In genomic region chr9:33022755-33023154, GRCh38 we compare ENCODE assay signal across 18 cellular contexts. TPM values are rescaled to one million over a fixed set of nuclear protein-coding genes. Genes with fewer than 3 reads are reported as not detected.
A peak's percentile ranks its signal among the peaks of the same experiment; 100 is the strongest.
DNase-seq lines count a peak whose midpoint lies in the region; ATAC-seq and TF ChIP-seq lines count a peak whose summit lies in the region.
"Had no signal": no experiment of that assay in that cellular context is flagged by ENCODE, and none has a peak within 500 bp of the region (broad histone marks: within the 10 kb centered on the region; RNA-seq: fewer than 3 reads in every experiment).

No MANE protein-coding gene starts in this region.

- TF ChIP-seq CTCF in MCF 10A (IDR thresholded peaks at IDR 0.05; ENCODE audit: unreplicated experiment) (no peak), breast epithelium (IDR thresholded peaks at IDR 0.05) (no peak), endodermal cell (conservative IDR thresholded peaks at IDR 0.05) (no peak)

- CTCF ChIA-PET in MCF 10A (lab: Yijun Ruan, JAX): interaction anchor here (1.0 to 1.8 kb wide), 2 partner anchors 19 to 141 kb away, joined by 3 to 6 read pairs; no protein-coding TSS in a partner anchor

- H3K27me3 ChIP-seq in breast epithelium (no peaks in the 10 kb centered on the region), endodermal cell (ENCODE audit: control insufficient read depth, insufficient read depth, low read length, poor library complexity, severe bottlenecking) (no peaks in the 10 kb centered on the region), subcutaneous abdominal adipose tissue (ENCODE audit: control insufficient read depth in 5 of 5, insufficient read depth in 4 of 5, low read length in 5 of 5) (no peaks in the 10 kb centered on the region)
- H3K27me3 ChIP-seq: cardiac muscle cell, gastroesophageal sphincter, uterus had no signal

- H3K36me3 Mint-ChIP-seq in MCF 10A (ENCODE audit: insufficient read depth, unreplicated experiment) (peaks cover 68% of the 10 kb centered on the region), T-helper 17 cell (ENCODE audit: low read depth) (peaks cover 9% of the 10 kb centered on the region), endodermal cell (ENCODE audit: low read depth) (peaks cover 37% of the 10 kb centered on the region)

- peak overlapping the region; percentile 11 for H3K9ac ChIP-seq in endodermal cell (ENCODE audit: extremely low read depth, low read length, poor library complexity, severe bottlenecking)
- H3K9ac ChIP-seq in subcutaneous abdominal adipose tissue (ENCODE audit: low read length in 5 of 5): no peak overlapping the region
- H3K9ac ChIP-seq: SK-N-SH had no signal

- H3K27ac ChIP-seq in breast epithelium: no peak overlapping the region
- no peak overlapping the region for H3K27ac ChIP-seq in endodermal cell (ENCODE audit: low read depth, low read length)
- H3K27ac ChIP-seq in subcutaneous abdominal adipose tissue (ENCODE audit: low read depth, low read length): peak overlapping the region; percentile 100
- H3K27ac ChIP-seq: cardiac muscle cell had no signal

- peaks cover 0 to 15% of the 10 kb centered on the region in 2 donors for H3K4me1 ChIP-seq in breast epithelium
- peaks cover 9% of the 10 kb centered on the region for H3K4me1 ChIP-seq in endodermal cell (ENCODE audit: control insufficient read depth, insufficient read depth, low read length)
- H3K4me1 ChIP-seq in subcutaneous abdominal adipose tissue (ENCODE audit: control insufficient read depth in 5 of 5, insufficient read depth in 5 of 5, low read length in 5 of 5): peaks cover 3 to 34% (median 29%) of the 10 kb centered on the region in 5 donors
- H3K4me1 ChIP-seq: uterus had no signal

- H3K4me3 Mint-ChIP-seq in MCF 10A (ENCODE audit: unreplicated experiment) (peak overlapping the region; percentile 31), T-helper 17 cell (no peak overlapping the region), endodermal cell (peak overlapping the region; percentile 96)

- 96% methylated on average over 4 to 7 of the region's 7 CpGs for WGBS in endodermal cell (ENCODE audit: insufficient coverage in 1 of 2, insufficient read length in 1 of 2), 2 experiments

- H3K27ac Mint-ChIP-seq in MCF 10A (ENCODE audit: low read depth, unreplicated experiment) (no peak overlapping the region), T-helper 17 cell (peak overlapping the region; percentile 96), endodermal cell (peak overlapping the region; percentile 10)

- H3K4me3 ChIP-seq in breast epithelium: no peak overlapping the region
- peak overlapping the region; percentile 97 for H3K4me3 ChIP-seq in endodermal cell (ENCODE audit: low read length)
- no peak overlapping the region for H3K4me3 ChIP-seq in subcutaneous abdominal adipose tissue (ENCODE audit: low read depth in 1 of 5, low read length in 5 of 5)
- H3K4me3 ChIP-seq: cardiac muscle cell, gastroesophageal sphincter, uterus had no signal

- no peak for ATAC-seq in T-helper 17 cell
- no peak for ATAC-seq in GM21367 (IDR thresholded peaks at IDR 0.05; ENCODE audit: unreplicated experiment)
- ATAC-seq in HG03571 (IDR thresholded peaks at IDR 0.05; ENCODE audit: unreplicated experiment): no peak
- ATAC-seq: gastroesophageal sphincter, HCT116 had no signal

- H3K9me3 Mint-ChIP-seq in MCF 10A (ENCODE audit: unreplicated experiment): no peaks in the 10 kb centered on the region
- no peaks in the 10 kb centered on the region for H3K9me3 Mint-ChIP-seq in endodermal cell

- H3K27me3 Mint-ChIP-seq in MCF 10A (ENCODE audit: insufficient read depth, unreplicated experiment) (no peaks in the 10 kb centered on the region), T-helper 17 cell (no peaks in the 10 kb centered on the region), endodermal cell (ENCODE audit: insufficient read depth) (no peaks in the 10 kb centered on the region)

- intact Hi-C loops in MCF 10A (cut with micrococcal nuclease) (no loop called here), breast epithelium (cut with DNase I; ENCODE audit: low total_unique reads) (no loop called here)

- POLR2A ChIA-PET in MCF 10A (lab: Yijun Ruan, JAX): interaction anchor here (0.6 to 5.7 kb wide), 5 partner anchors 9 to 108 kb away, joined by 3 to 109 read pairs (median 4); partner anchors contain the start of gene APTX

- H3K9me3 ChIP-seq in breast epithelium (no peaks in the 10 kb centered on the region), T-helper 17 cell (ENCODE audit: control insufficient read depth, low read length, poor library complexity, severe bottlenecking) (no peaks in the 10 kb centered on the region), endodermal cell (ENCODE audit: control insufficient read depth, low read length) (no peaks in the 10 kb centered on the region), subcutaneous abdominal adipose tissue (ENCODE audit: control insufficient read depth in 5 of 5, low read length in 5 of 5) (no peaks in the 10 kb centered on the region)
- H3K9me3 ChIP-seq: gastroesophageal sphincter, SK-N-SH, uterus had no signal

- BruUV-seq in MCF 10A (replicated peaks; lab: Mats Ljungman, UMichigan): no TSS peak

- H3K36me3 ChIP-seq in breast epithelium (no peaks in the 10 kb centered on the region), endodermal cell (ENCODE audit: control insufficient read depth, insufficient read depth, low read length) (peaks cover 31% of the 10 kb centered on the region), subcutaneous abdominal adipose tissue (ENCODE audit: control insufficient read depth in 5 of 5, insufficient read depth in 5 of 5, low read length in 5 of 5) (peaks cover 0 to 19% (median 2%) of the 10 kb centered on the region in 5 donors)
- H3K36me3 ChIP-seq: uterus had no signal

- H3K4me1 Mint-ChIP-seq in MCF 10A (ENCODE audit: insufficient read depth, unreplicated experiment): peaks cover 30% of the 10 kb centered on the region
- peaks cover 31% of the 10 kb centered on the region for H3K4me1 Mint-ChIP-seq in T-helper 17 cell
- peaks cover 24% of the 10 kb centered on the region for H3K4me1 Mint-ChIP-seq in endodermal cell

- DNase-seq in MCF 10A (ENCODE audit: unreplicated experiment) (no peak), breast epithelium (ENCODE audit: low spot score in 2 of 2) (no peak), T-helper 17 cell (no peak), endodermal cell (no peak), NCI-H2107 treated with DMSO at 0.1 percent for 48 hours (lab: John Stamatoyannopoulos, UW; ENCODE audit: unreplicated experiment) (no peak)
- DNase-seq: activated CD4-positive, CD25-positive, alpha-beta regulatory T cell; activated gamma-delta T cell; NCI-H2171; NK-92 treated with Interleukin-12 subunit alpha and Interleukin-12 subunit beta, amount 100 ng/mL, for 24 hours; SK-N-SH; stimulated activated CD4-positive, alpha-beta T cell treated with anti-CD3 and anti-CD28 coated beads, Interleukin-2, amount 100 ng/mL, for 24 hours; uterus had no signal

- TF ChIP-seq POLR2A in breast epithelium (IDR thresholded peaks at IDR 0.05): no peak

RNA-seq across cellular contexts. Expression of gene DNAJA1, which starts 2.3 kb away (rescaled TPM):
- total RNA-seq in MCF 10A (2022) (58.2 and 82.7 TPM in 2 replicates), breast epithelium (100 to 1,000 TPM in 1 of 3 donors, 10 to 100 TPM in 2; 76.6 to 122 (median 89.5) TPM), T-helper 17 cell (100 to 1,000 TPM; 216 to 292 TPM), endodermal cell (100 to 1,000 TPM; 139 to 172 TPM)
- polyA plus RNA-seq in endodermal cell (2013, experiment 1 of 2): 165 TPM
- 153 TPM for polyA plus RNA-seq in endodermal cell (2013, experiment 2 of 2)

RNA-seq across cellular contexts. Expression of gene APTX, which starts 21.3 kb away (rescaled TPM):
- total RNA-seq in MCF 10A (2022): 97.4 and 99.2 TPM in 2 replicates
- total RNA-seq in breast epithelium: 10 to 100 TPM; 24.8 to 34.1 (median 31.0) TPM
- total RNA-seq in T-helper 17 cell: 10 to 100 TPM; 19.2 to 20.3 TPM
- 10 to 100 TPM; 49.0 to 72.6 TPM for total RNA-seq in endodermal cell
- polyA plus RNA-seq in endodermal cell (2013, experiment 1 of 2): 44.2 TPM
- polyA plus RNA-seq in endodermal cell (2013, experiment 2 of 2): 43.6 TPM

RNA-seq across cellular contexts. Expression of gene SMU1, which starts 53.7 kb away (rescaled TPM):
- total RNA-seq in MCF 10A (2022) (17.2 and 19.3 TPM in 2 replicates), breast epithelium (10 to 100 TPM; 19.8 to 22.1 (median 21.0) TPM), T-helper 17 cell (10 to 100 TPM; 20.6 to 21.2 TPM), endodermal cell (10 to 100 TPM; 25.0 to 28.7 TPM)
- 19.6 TPM for polyA plus RNA-seq in endodermal cell (2013, experiment 1 of 2)
- 18.3 TPM for polyA plus RNA-seq in endodermal cell (2013, experiment 2 of 2)
